In genomic region chr22:43956805-43957463, GRCh38 we compare ENCODE assay signal across 9 cellular contexts. TPM values are rescaled to one million over a fixed set of nuclear protein-coding genes. Genes with fewer than 3 reads are reported as not detected.
DNase-seq lines count a peak whose midpoint lies in the region; ATAC-seq and TF ChIP-seq lines count a peak whose summit lies in the region.
"Had no signal": no experiment of that assay in that cellular context is flagged by ENCODE, and none has a peak within 500 bp of the region (broad histone marks: within the 10 kb centered on the region; RNA-seq: fewer than 3 reads in every experiment).

No MANE protein-coding gene starts in this region.

- H3K36me3 ChIP-seq in IMR-90 (ENCODE audit: control insufficient read depth, insufficient read depth, low read length) (no peaks in the 10 kb centered on the region; the same call in 1 of the 2 replicates), mammary epithelial cell (ENCODE audit: insufficient read depth, low read length) (no peaks in the 10 kb centered on the region)
- H3K36me3 ChIP-seq in naive thymus-derived CD4-positive, alpha-beta T cell (ENCODE audit: control insufficient read depth in 2 of 3, insufficient read depth in 3 of 3, low read length in 3 of 3) = peaks cover 0 to 9% (median 0%) of the 10 kb centered on the region in 3 experiments

- H2BK5ac ChIP-seq in IMR-90 (ENCODE audit: low read depth, low read length, poor library complexity, severe bottlenecking) = no peak overlapping the region

- TF ChIP-seq CTCF in CD14-positive monocyte (IDR thresholded peaks at IDR 0.05) (no peak), IMR-90 (conservative IDR thresholded peaks at IDR 0.05; ENCODE audit: low read depth, low read length) (no peak), mammary epithelial cell (conservative IDR thresholded peaks at IDR 0.05 in 1 of 2, IDR thresholded peaks at IDR 0.05 in 1 of 2; ENCODE audit: extremely low read depth in 1 of 2, insufficient read depth in 1 of 2, low read depth in 1 of 2, low read length in 2 of 2) (no peak)

- H3K27me3 ChIP-seq in IMR-90 (ENCODE audit: control insufficient read depth, insufficient read depth, low read length) (no peaks in the 10 kb centered on the region), mammary epithelial cell (ENCODE audit: insufficient read depth, low read length) (no peaks in the 10 kb centered on the region)
- peaks cover 0 to 4% of the 10 kb centered on the region in 2 donors for H3K27me3 ChIP-seq in naive thymus-derived CD4-positive, alpha-beta T cell (ENCODE audit: control insufficient read depth in 2 of 2, insufficient read depth in 2 of 2, low read length in 2 of 2)

- ATAC-seq in IMR-90 (ENCODE audit: low read depth) (no peak), GM19395 (IDR thresholded peaks at IDR 0.05; ENCODE audit: unreplicated experiment) (no peak), GM18517 (IDR thresholded peaks at IDR 0.05; ENCODE audit: unreplicated experiment) (no peak)
- no peak for ATAC-seq in naive thymus-derived CD4-positive, alpha-beta T cell

- peaks cover 29% of the 10 kb centered on the region for H3K4me1 Mint-ChIP-seq in CD14-positive monocyte
- H3K4me1 Mint-ChIP-seq in naive thymus-derived CD4-positive, alpha-beta T cell = peaks cover 30 to 66% (median 49%) of the 10 kb centered on the region in 7 donors

- no peak overlapping the region for H3K4ac ChIP-seq in IMR-90 (ENCODE audit: low read depth, low read length)

- no peak overlapping the region for H3K4me3 ChIP-seq in IMR-90 (ENCODE audit: insufficient read depth, low read depth, low read length)
- H3K4me3 ChIP-seq in mammary epithelial cell (replicated peaks in 1 of 3; ENCODE audit: insufficient read depth in 1 of 3, low read depth in 2 of 3, low read length in 3 of 3) = peak overlapping the region in 1 of 3 experiments; percentile 89
- no peak overlapping the region for H3K4me3 ChIP-seq in naive thymus-derived CD4-positive, alpha-beta T cell (ENCODE audit: low read length)

- peaks cover 9 to 10% of the 10 kb centered on the region in 2 donors for H3K36me3 Mint-ChIP-seq in CD14-positive monocyte
- peaks cover 0 to 4% (median 3%) of the 10 kb centered on the region in 5 donors for H3K36me3 Mint-ChIP-seq in naive thymus-derived CD4-positive, alpha-beta T cell

- BruUV-seq in IMR-90 (replicated peaks; lab: Mats Ljungman, UMichigan) (no TSS peak), mammary epithelial cell (replicated peaks; lab: Mats Ljungman, UMichigan) (no TSS peak)

- H2BK15ac ChIP-seq in IMR-90 (ENCODE audit: low read depth, low read length) = no peak overlapping the region

- no peak overlapping the region for H3K4me3 Mint-ChIP-seq in CD14-positive monocyte
- H3K4me3 Mint-ChIP-seq in naive thymus-derived CD4-positive, alpha-beta T cell = peak overlapping the region; percentile 90 to 100 (median 97)

- H2BK20ac ChIP-seq in IMR-90 (ENCODE audit: low read depth, low read length) = no peak overlapping the region

- POLR2A ChIA-PET in IMR-90 (lab: Charles Lee; ENCODE audit: unreplicated experiment) = no interaction called here
- POLR2A ChIA-PET in naive thymus-derived CD4-positive, alpha-beta T cell (lab: Charles Lee) = no interaction called here

- H3K9me3 ChIP-seq in IMR-90 (ENCODE audit: control insufficient read depth, insufficient read depth, low read length) (no peaks in the 10 kb centered on the region), mammary epithelial cell (replicated peaks; ENCODE audit: insufficient read depth, low read length) (no peaks in the 10 kb centered on the region)
- H3K9me3 ChIP-seq in naive thymus-derived CD4-positive, alpha-beta T cell (ENCODE audit: control insufficient read depth in 2 of 3, low read length in 3 of 3) = no peaks in the 10 kb centered on the region

- H2AK9ac ChIP-seq in IMR-90 (replicated peaks; ENCODE audit: low read depth, low read length, poor library complexity) = no peak overlapping the region

- H4K91ac ChIP-seq in IMR-90 (ENCODE audit: insufficient read depth, low read depth, low read length) = no peak overlapping the region

- peaks cover 41 to 67% of the 10 kb centered on the region in 2 experiments for H3K79me1 ChIP-seq in IMR-90 (ENCODE audit: low read depth in 1 of 2, low read length in 2 of 2)

- H3K4me2 ChIP-seq in IMR-90 (ENCODE audit: low read depth, low read length) (peak overlapping the region; percentile 90), mammary epithelial cell (ENCODE audit: insufficient read depth, low read depth, low read length) (peak overlapping the region; percentile 87)

- H2AFZ ChIP-seq in IMR-90 (replicated peaks; ENCODE audit: low read length, poor library complexity) = no peak overlapping the region
- H2AFZ ChIP-seq in mammary epithelial cell (ENCODE audit: low read depth, low read length) = no peak overlapping the region

- H3K9me3 Mint-ChIP-seq in CD14-positive monocyte = no peaks in the 10 kb centered on the region
- no peaks in the 10 kb centered on the region for H3K9me3 Mint-ChIP-seq in naive thymus-derived CD4-positive, alpha-beta T cell

- dilution Hi-C loops in IMR-90 (cut with HindIII; ENCODE audit: low sequenced_read_pairs, unreplicated experiment) (no loop called here), mammary epithelial cell (cut with HindIII; ENCODE audit: low sequenced_read_pairs) (no loop called here)

- CTCF ChIA-PET in IMR-90 (lab: Yijun Ruan, JAX) (no interaction called here), mammary epithelial cell (lab: Charles Lee; ENCODE audit: low non-redundant PET) (interaction anchor here (0.7 kb wide), 1 partner anchor 74 kb away, joined by 3 read pairs; no protein-coding TSS in a partner anchor)
- CTCF ChIA-PET in naive thymus-derived CD4-positive, alpha-beta T cell (lab: Charles Lee) = no interaction called here

- no peak overlapping the region for H3K9ac ChIP-seq in IMR-90 (ENCODE audit: low read depth, low read length)
- no peak overlapping the region for H3K9ac ChIP-seq in mammary epithelial cell (ENCODE audit: insufficient read depth, low read length)

- H3K9me1 ChIP-seq in IMR-90 (ENCODE audit: insufficient read depth, low read length) = peaks cover 4% of the 10 kb centered on the region; the same call in 1 of the 2 replicates

- TF ChIP-seq POLR2A in IMR-90 (IDR thresholded peaks at IDR 0.05; ENCODE audit: low read depth, low read length) = no peak

- H3K14ac ChIP-seq in IMR-90 (replicated peaks; ENCODE audit: low read depth, low read length) = no peak overlapping the region

- in situ Hi-C loops in IMR-90 (cut with MboI; ENCODE audit: low sequenced_read_pairs) = no loop called here
- in situ Hi-C loops in mammary epithelial cell (cut with MboI; ENCODE audit: low sequenced_read_pairs in 2 of 2) = no loop called here

- H4K8ac ChIP-seq in IMR-90 (ENCODE audit: low read depth in 2 of 2, low read length in 2 of 2) = 0 out of 4 replicates have a peak overlapping the region, but pooled peaks of 1 of the 2 experiments have one; percentile 2

- 89% methylated on average over 3 of the region's 9 CpGs; no CpG with 5 or more reads in 1 of the 2 experiments for WGBS in IMR-90 (ENCODE audit: extremely low coverage in 2 of 2, insufficient read length in 1 of 2), 2 experiments
- WGBS in mammary epithelial cell (ENCODE audit: low coverage, missing lambda C conversion rate) = 50% methylated on average over 9 of the region's 9 CpGs

- no peak overlapping the region for H3K18ac ChIP-seq in IMR-90 (ENCODE audit: low read depth, low read length)

- H3K4me1 ChIP-seq in IMR-90 (ENCODE audit: control insufficient read depth, insufficient read depth, low read length) (peaks cover 7% of the 10 kb centered on the region), mammary epithelial cell (ENCODE audit: insufficient read depth, low read length) (peaks cover 18% of the 10 kb centered on the region)
- peaks cover 9 to 13% of the 10 kb centered on the region in 2 donors for H3K4me1 ChIP-seq in naive thymus-derived CD4-positive, alpha-beta T cell (ENCODE audit: control insufficient read depth in 2 of 2, insufficient read depth in 2 of 2, low read length in 2 of 2)

- no peak overlapping the region for H3K56ac ChIP-seq in IMR-90 (ENCODE audit: extremely low read depth, insufficient read depth, low read length)

- H3K79me2 ChIP-seq in mammary epithelial cell (ENCODE audit: insufficient read depth, low read length) = peaks cover 71% of the 10 kb centered on the region

- H4K20me1 ChIP-seq in IMR-90 (ENCODE audit: insufficient read depth, low read length) (no peaks in the 10 kb centered on the region; the same call in 1 of the 2 replicates), mammary epithelial cell (ENCODE audit: insufficient read depth, low read length) (no peaks in the 10 kb centered on the region)

- H3K27me3 Mint-ChIP-seq in CD14-positive monocyte (ENCODE audit: low read depth in 3 of 3) = peaks cover 2 to 4% (median 4%) of the 10 kb centered on the region in 3 donors
- H3K27me3 Mint-ChIP-seq in naive thymus-derived CD4-positive, alpha-beta T cell = peaks cover 0 to 5% (median 0%) of the 10 kb centered on the region in 5 donors

- 0 out of 2 replicates have a peak overlapping the region, but pooled peaks have one; percentile 8 for H2AK5ac ChIP-seq in IMR-90 (ENCODE audit: low read depth, low read length)

- DNase-seq in CD14-positive monocyte (ENCODE audit: low spot score) (no peak), IMR-90 (no peak), mammary epithelial cell (no peak), NCI-H526 (lab: John Stamatoyannopoulos, UW) (no peak), cerebellum (ENCODE audit: low spot score) (no peak)
- no peak for DNase-seq in naive thymus-derived CD4-positive, alpha-beta T cell
- DNase-seq: activated effector memory CD4-positive, alpha-beta T cell treated with Interleukin-2 at 50 U/mL for 16 hours had no signal

- peak overlapping the region in 4 of 7 donors; percentile 4 to 91 (median 30) for H3K27ac Mint-ChIP-seq in CD14-positive monocyte
- peak overlapping the region in 3 of 9 donors; percentile 86 to 90 (median 88) for H3K27ac Mint-ChIP-seq in naive thymus-derived CD4-positive, alpha-beta T cell

- H4K5ac ChIP-seq in IMR-90 (ENCODE audit: low read depth, low read length) = no peak overlapping the region

- H3K23ac ChIP-seq in IMR-90 (ENCODE audit: low read depth, low read length) = peak overlapping the region; percentile 62; the same call in 1 of the 2 replicates

- no peak overlapping the region for H2BK120ac ChIP-seq in IMR-90 (ENCODE audit: low read depth, low read length)

- H3K27ac ChIP-seq in IMR-90 (ENCODE audit: insufficient read depth, low read length) (no peak overlapping the region), mammary epithelial cell (ENCODE audit: insufficient read depth, low read depth, low read length) (no peak overlapping the region)
- no peak overlapping the region for H3K27ac ChIP-seq in naive thymus-derived CD4-positive, alpha-beta T cell (ENCODE audit: low read depth, low read length)

- no peak for TF ChIP-seq RAD21 in IMR-90 (IDR thresholded peaks at IDR 0.05; ENCODE audit: low read length)

- intact Hi-C loops in CD14-positive monocyte (cut with micrococcal nuclease) = no loop called here
- intact Hi-C loops in IMR-90 (cut with micrococcal nuclease) = no loop called here
- intact Hi-C loops in mammary epithelial cell (cut with micrococcal nuclease) = no loop called here
- intact Hi-C loops in naive thymus-derived CD4-positive, alpha-beta T cell (cut with micrococcal nuclease) = no loop called here

RNA-seq across cellular contexts. Expression of gene SAMM50, which starts 1.7 kb away (rescaled TPM):
- 10 to 100 TPM; 62.5 to 70.0 TPM for polyA plus RNA-seq in CD14-positive monocyte
- 43.7 and 60.0 TPM in 2 replicates for total RNA-seq in IMR-90 (2012; rRNA removed)
- 37.4 and 40.6 TPM in 2 replicates for polyA plus RNA-seq in IMR-90 (2012; rRNA removed)
- 23.4 and 23.6 TPM in 2 replicates for polyA plus RNA-seq in IMR-90 (2012; cell fraction: cytosol; rRNA removed)
- 14.2 and 34.8 TPM in 2 replicates for polyA plus RNA-seq in IMR-90 (2012; cell fraction: nucleus; rRNA removed; ENCODE audit: low replicate concordance)
- 10 to 100 TPM; 49.0 to 49.2 TPM for total RNA-seq in mammary epithelial cell
- 48.5 TPM for polyA plus RNA-seq in mammary epithelial cell
- 66.5 TPM for polyA minus RNA-seq in mammary epithelial cell
- total RNA-seq in naive thymus-derived CD4-positive, alpha-beta T cell = 10 to 100 TPM; 25.9 to 47.1 (median 34.0) TPM
- 10 to 100 TPM; 61.7 to 62.3 TPM for polyA plus RNA-seq in naive thymus-derived CD4-positive, alpha-beta T cell
- total RNA-seq in cerebellum = 29.1 TPM

RNA-seq across cellular contexts. Expression of gene PNPLA3, which starts 33.3 kb away (rescaled TPM):
- polyA plus RNA-seq in CD14-positive monocyte (not detected), IMR-90 (2012; rRNA removed) (7.5 and 8.4 TPM in 2 replicates), mammary epithelial cell (9.2 TPM)
- total RNA-seq in IMR-90 (2012; rRNA removed) (3.3 and 3.6 TPM in 2 replicates), mammary epithelial cell (10 to 100 TPM in 1 of 2 donors, 1 to 10 TPM in 1; 6.2 to 13.2 TPM), cerebellum (7.7 TPM)
- polyA plus RNA-seq in IMR-90 (2012; cell fraction: cytosol; rRNA removed) = 3.1 and 4.0 TPM in 2 replicates
- polyA plus RNA-seq in IMR-90 (2012; cell fraction: nucleus; rRNA removed; ENCODE audit: low replicate concordance) = 25.4 and 30.2 TPM in 2 replicates
- 48.0 TPM for polyA minus RNA-seq in mammary epithelial cell
- total RNA-seq in naive thymus-derived CD4-positive, alpha-beta T cell = under 1 TPM in 2 of 5 experiments, not detected in 3; 0.19 to 0.29 TPM
- not detected for polyA plus RNA-seq in naive thymus-derived CD4-positive, alpha-beta T cell

Comparison
In these comparisons a context has a peak if more than half of its experiments do, and no peak if none do; other contexts are left out.
1. H3K4me3 Mint-ChIP-seq: peak in naive thymus-derived CD4-positive, alpha-beta T cell (10 of 10); none in CD14-positive monocyte (0 of 2).